ENCODE assay signal across 9 cellular contexts in the genomic region with DNA sequence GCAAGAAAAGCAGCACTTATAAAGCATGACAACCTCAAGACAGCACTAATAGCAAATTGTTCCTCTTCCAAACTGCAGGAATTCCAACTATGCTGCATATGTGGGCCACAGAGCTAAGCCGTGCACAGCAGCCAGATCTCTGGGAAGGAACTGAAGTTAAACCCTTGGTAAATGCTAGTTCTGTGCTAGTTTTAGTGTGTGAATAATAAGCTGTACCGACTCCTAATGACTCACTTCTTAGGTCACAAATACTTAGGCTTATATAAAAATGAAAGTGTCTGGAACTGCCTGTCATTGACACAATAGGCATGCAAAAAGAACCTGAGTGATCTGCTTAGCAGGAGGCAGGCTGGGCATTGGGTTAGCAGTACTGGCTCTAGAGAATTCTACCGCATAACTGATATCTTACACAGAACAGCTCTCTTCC. TPM values are rescaled to one million over a fixed set of nuclear protein-coding genes. Genes with fewer than 3 reads are reported as not detected.
DNase-seq lines count a peak whose midpoint lies in the region; ATAC-seq and TF ChIP-seq lines count a peak whose summit lies in the region.
"Had no signal": no experiment of that assay in that cellular context is flagged by ENCODE, and none has a peak within 500 bp of the region (broad histone marks: within the 10 kb centered on the region; RNA-seq: fewer than 3 reads in every experiment).

No MANE protein-coding gene starts in this region.

- H3K9me3 ChIP-seq in left ventricle myocardium inferior (replicated peaks), result no peaks in the 10 kb centered on the region

- no peak overlapping the region for H3K4me3 ChIP-seq in left ventricle myocardium inferior

- TF ChIP-seq CTCF in VCaP (conservative IDR thresholded peaks at IDR 0.05) (no peak), left ventricle myocardium inferior (IDR thresholded peaks at IDR 0.05; ENCODE audit: borderline replicate concordance) (no peak)

- peaks cover 4% of the 10 kb centered on the region for H3K27me3 ChIP-seq in left ventricle myocardium inferior (ENCODE audit: low read depth)

- peak; percentile 38 for ATAC-seq in sciatic nerve
- ATAC-seq in GM18909 (IDR thresholded peaks at IDR 0.05; ENCODE audit: poor library complexity, unreplicated experiment), result no peak
- no peak for ATAC-seq in HG02852 (IDR thresholded peaks at IDR 0.05; ENCODE audit: unreplicated experiment)

- peaks cover 15% of the 10 kb centered on the region for H3K4me1 ChIP-seq in left ventricle myocardium inferior

- intact Hi-C loops in left ventricle myocardium inferior (cut with micrococcal nuclease), result no loop called here
- intact Hi-C loops in sciatic nerve (cut with DNase I), result no loop called here

- no peaks in the 10 kb centered on the region for H3K36me3 ChIP-seq in left ventricle myocardium inferior

- peak; percentile 83 for DNase-seq in GM03348 (ENCODE audit: low spot score)
- no peak for DNase-seq in left ventricle myocardium inferior
- no peak for DNase-seq in sciatic nerve (ENCODE audit: low spot score)
- DNase-seq in GDM1 (lab: John Stamatoyannopoulos, UW), result no peak
- no peak for DNase-seq in NCI-H69 (lab: John Stamatoyannopoulos, UW)
- DNase-seq: NCI-H2081 treated with DMSO at 0.1 percent for 48 hours had no signal

- H3K27ac ChIP-seq in VCaP (peak overlapping the region; percentile 72), left ventricle myocardium inferior (replicated peaks) (peak overlapping the region; percentile 59)

RNA-seq across cellular contexts. Expression of gene GTF3A, which starts 21.2 kb away (rescaled TPM):
- total RNA-seq in left ventricle myocardium inferior, result 176 TPM
- total RNA-seq in sciatic nerve, result 52.2 TPM

RNA-seq across cellular contexts. Expression of gene MTIF3, which starts 47.1 kb away (rescaled TPM):
- total RNA-seq in left ventricle myocardium inferior (140 TPM), sciatic nerve (45.5 TPM)
